In genomic region chr6:53544500-53545308, GRCh38 we compare ENCODE assay signal across 1 cellular context.
TF ChIP-seq lines count a peak whose summit lies in the region.

GCLC (minus strand) TSS chr6:53545101; CDS start chr6:53544645, 456 bp downstream.

TF ChIP-seq in H1, 55 proteins besides CTCF, POLR2A, EP300 and RAD21 (continued from another document):
- no peak for TF ChIP-seq SUZ12 (IDR thresholded peaks at IDR 0.05; ENCODE audit: low read length)
- TF ChIP-seq TEAD4 (IDR thresholded peaks at IDR 0.05; ENCODE audit: low read depth, low read length): no peak
- TF ChIP-seq HDAC2 (IDR thresholded peaks at IDR 0.05; ENCODE audit: borderline replicate concordance in 1 of 2, low read depth in 2 of 2, low read length in 2 of 2): no peak
- 0 out of 2 replicates have a peak, but pooled peaks have one; percentile 28 for TF ChIP-seq POU5F1 (IDR thresholded peaks at IDR 0.05; ENCODE audit: low read depth, low read length)
- peak; percentile 92 for TF ChIP-seq KDM4A (IDR thresholded peaks at IDR 0.05; ENCODE audit: low read depth, low read length, severe bottlenecking)
- no peak for TF ChIP-seq NANOG (IDR thresholded peaks at IDR 0.05; ENCODE audit: insufficient read depth, low read depth, low read length, poor library complexity, severe bottlenecking)
- peak; percentile 76 for TF ChIP-seq TAF1 (IDR thresholded peaks at IDR 0.05; ENCODE audit: low read depth, low read length)
- no peak for TF ChIP-seq RXRA (IDR thresholded peaks at IDR 0.05; ENCODE audit: insufficient read depth, low read depth, low read length)
- TF ChIP-seq CHD7 (IDR thresholded peaks at IDR 0.05; ENCODE audit: insufficient replicate concordance, low read length): no peak
- TF ChIP-seq TCF12 (IDR thresholded peaks at IDR 0.05; ENCODE audit: low read depth, low read length): no peak
- TF ChIP-seq EGR1 (IDR thresholded peaks at IDR 0.05; ENCODE audit: borderline replicate concordance, low read depth, low read length): peak; percentile 75
- TF ChIP-seq CBX5 (IDR thresholded peaks at IDR 0.05; ENCODE audit: low read depth, low read length): no peak
- TF ChIP-seq SIX5 (IDR thresholded peaks at IDR 0.05; ENCODE audit: low read depth, low read length): no peak
- 0 out of 2 replicates have a peak, but pooled peaks have one; percentile 14 for TF ChIP-seq KDM1A (IDR thresholded peaks at IDR 0.05; ENCODE audit: borderline replicate concordance, low read length)
- peak; percentile 68 for TF ChIP-seq BRCA1 (IDR thresholded peaks at IDR 0.05; ENCODE audit: low read depth, low read length)
- TF ChIP-seq CHD2 (IDR thresholded peaks at IDR 0.05; ENCODE audit: low read length): peak; percentile 87
- no peak for TF ChIP-seq JUND (IDR thresholded peaks at IDR 0.05; ENCODE audit: low read length)
- peak; percentile 29 for TF ChIP-seq NRF1 (IDR thresholded peaks at IDR 0.05; ENCODE audit: low read depth, low read length)
- peak; percentile 50; the same call in 1 of the 2 replicates for TF ChIP-seq MAFK (IDR thresholded peaks at IDR 0.05; ENCODE audit: low read depth, low read length)
- no peak for TF ChIP-seq HDAC6 (IDR thresholded peaks at IDR 0.05; ENCODE audit: low read depth, low read length)
- peak; percentile 71; the same call in 1 of the 2 replicates for TF ChIP-seq YY1 (IDR thresholded peaks at IDR 0.05; ENCODE audit: low read depth, low read length)
- no peak for TF ChIP-seq KDM5A (IDR thresholded peaks at IDR 0.05; ENCODE audit: low read length)
- peak; percentile 68 for TF ChIP-seq E2F6 (IDR thresholded peaks at IDR 0.05)
- TF ChIP-seq SIRT6 (IDR thresholded peaks at IDR 0.05; ENCODE audit: low read length): no peak
- TF ChIP-seq, protein P1, sequence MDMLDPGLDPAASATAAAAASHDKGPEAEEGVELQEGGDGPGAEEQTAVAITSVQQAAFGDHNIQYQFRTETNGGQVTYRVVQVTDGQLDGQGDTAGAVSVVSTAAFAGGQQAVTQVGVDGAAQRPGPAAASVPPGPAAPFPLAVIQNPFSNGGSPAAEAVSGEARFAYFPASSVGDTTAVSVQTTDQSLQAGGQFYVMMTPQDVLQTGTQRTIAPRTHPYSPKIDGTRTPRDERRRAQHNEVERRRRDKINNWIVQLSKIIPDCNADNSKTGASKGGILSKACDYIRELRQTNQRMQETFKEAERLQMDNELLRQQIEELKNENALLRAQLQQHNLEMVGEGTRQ (IDR thresholded peaks at IDR 0.05; ENCODE audit: low read length): peak; percentile 24; the same call in 1 of the 2 replicates
- TF ChIP-seq SP1 (IDR thresholded peaks at IDR 0.05; ENCODE audit: low read depth, low read length): peak; percentile 97
- peak; percentile 87; the same call in 1 of the 2 replicates for TF ChIP-seq SP4 (IDR thresholded peaks at IDR 0.05; ENCODE audit: low read length)
- no peak for TF ChIP-seq ZNF274 (IDR thresholded peaks at IDR 0.05; ENCODE audit: borderline replicate concordance, extremely low read depth, low read length)
- TF ChIP-seq, protein P2, sequence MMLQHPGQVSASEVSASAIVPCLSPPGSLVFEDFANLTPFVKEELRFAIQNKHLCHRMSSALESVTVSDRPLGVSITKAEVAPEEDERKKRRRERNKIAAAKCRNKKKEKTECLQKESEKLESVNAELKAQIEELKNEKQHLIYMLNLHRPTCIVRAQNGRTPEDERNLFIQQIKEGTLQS (IDR thresholded peaks at IDR 0.05; ENCODE audit: insufficient read depth, low read depth, low read length): no peak
- peak; percentile 88 for TF ChIP-seq TBP (IDR thresholded peaks at IDR 0.05; ENCODE audit: low read depth, low read length)
- TF ChIP-seq CHD1 (IDR thresholded peaks at IDR 0.05; ENCODE audit: low read depth, low read length): no peak
- no peak for TF ChIP-seq FOSL1 (IDR thresholded peaks at IDR 0.05; ENCODE audit: insufficient read depth, low read depth, low read length)
- TF ChIP-seq ATF2 (IDR thresholded peaks at IDR 0.05; ENCODE audit: low read length): 0 out of 2 replicates have a peak, but pooled peaks have one; percentile 69
- TF ChIP-seq CBX8 (IDR thresholded peaks at IDR 0.05; ENCODE audit: borderline replicate concordance, low read depth, low read length): no peak
- TF ChIP-seq MAX (IDR thresholded peaks at IDR 0.05): peak; percentile 96
- peak; percentile 86; the same call in 1 of the 2 replicates for TF ChIP-seq PHF8 (conservative IDR thresholded peaks at IDR 0.05; ENCODE audit: low read depth, low read length)
- peak; percentile 77 for TF ChIP-seq POLR2AphosphoS5 (IDR thresholded peaks at IDR 0.05; ENCODE audit: low read depth, low read length)
- TF ChIP-seq CEBPB (IDR thresholded peaks at IDR 0.05; ENCODE audit: low read depth, low read length): no peak
- 0 out of 2 replicates have a peak, but pooled peaks have one; percentile 70 for TF ChIP-seq RBBP5 (IDR thresholded peaks at IDR 0.05; ENCODE audit: borderline replicate concordance, low read depth, low read length)
- TF ChIP-seq EZH2 (IDR thresholded peaks at IDR 0.05; ENCODE audit: low read depth, low read length, severe bottlenecking): no peak
- TF ChIP-seq ASH2L (IDR thresholded peaks at IDR 0.05; ENCODE audit: low read length): peak; percentile 71
- no peak for TF ChIP-seq SAP30 (IDR thresholded peaks at IDR 0.05; ENCODE audit: insufficient read depth, insufficient replicate concordance, low read length)
- TF ChIP-seq RNF2 (IDR thresholded peaks at IDR 0.05; ENCODE audit: borderline replicate concordance, low read depth, low read length, missing control alignments, poor library complexity, severe bottlenecking): no peak
